8 cellular contexts compared by ENCODE assay signal in genomic region chr16:84144301-84144858, GRCh38. TPM values are rescaled to one million over a fixed set of nuclear protein-coding genes. Genes with fewer than 3 reads are reported as not detected.
DNase-seq lines count a peak whose midpoint lies in the region; ATAC-seq and TF ChIP-seq lines count a peak whose summit lies in the region.

No MANE protein-coding gene starts in this region.

- 0 to 1% methylated on average over 8 to 16 of the region's 37 CpGs for WGBS in esophagus squamous epithelium, 2 donors
- under 1% methylated on average over 37 of the region's 37 CpGs for WGBS in thymus

- H3K9me3 Mint-ChIP-seq in activated T-cell treated with anti-CD3 and anti-CD28 coated beads, Interleukin-2, amount 50 U/mL, for 24 hours = no peaks in the 10 kb centered on the region

- no peak for TF ChIP-seq CTCF in esophagus squamous epithelium (IDR thresholded peaks at IDR 0.05)
- peak; percentile 68 for TF ChIP-seq CTCF in neural cell (IDR thresholded peaks at IDR 0.05; ENCODE audit: poor library complexity, severe bottlenecking)

- TF ChIP-seq RAD21 in neural cell (conservative IDR thresholded peaks at IDR 0.05) = peak; percentile 42

- no peak for TF ChIP-seq POLR2A in esophagus squamous epithelium (IDR thresholded peaks at IDR 0.05)

- H3K36me3 Mint-ChIP-seq in activated T-cell treated with anti-CD3 and anti-CD28 coated beads, Interleukin-2, amount 50 U/mL, for 24 hours (ENCODE audit: low read depth) = peaks cover 5% of the 10 kb centered on the region

- H2AFZ ChIP-seq in ACC112 (ENCODE audit: low read length, unreplicated experiment) (peak overlapping the region; percentile 35), neural cell (ENCODE audit: low read depth, low read length) (peak overlapping the region; percentile 60)

- peak; percentile 27 for ATAC-seq in GM18867 (IDR thresholded peaks at IDR 0.05; ENCODE audit: unreplicated experiment)
- ATAC-seq in HG03175 (IDR thresholded peaks at IDR 0.05; ENCODE audit: unreplicated experiment) = no peak

- H3K4me2 ChIP-seq in neural cell (ENCODE audit: low read length) = peak overlapping the region; percentile 88

- H3K4me3 Mint-ChIP-seq in activated T-cell treated with anti-CD3 and anti-CD28 coated beads, Interleukin-2, amount 50 U/mL, for 24 hours = peak overlapping the region; percentile 96

- H3K9me2 ChIP-seq in neural cell (ENCODE audit: insufficient read depth, low read length) = no peaks in the 10 kb centered on the region

- no peaks in the 10 kb centered on the region for H3K36me3 ChIP-seq in ACC112 (ENCODE audit: insufficient read depth, low read length)
- H3K36me3 ChIP-seq in esophagus squamous epithelium = no peaks in the 10 kb centered on the region
- H3K36me3 ChIP-seq in neural cell (ENCODE audit: insufficient read depth, low read length) = peaks cover 5% of the 10 kb centered on the region
- H3K36me3 ChIP-seq in thymus (ENCODE audit: control insufficient read depth, insufficient read depth) = no peaks in the 10 kb centered on the region

- H3K27ac Mint-ChIP-seq in activated T-cell treated with anti-CD3 and anti-CD28 coated beads, Interleukin-2, amount 50 U/mL, for 24 hours = peak overlapping the region; percentile 90

- H3K4me1 Mint-ChIP-seq in activated T-cell treated with anti-CD3 and anti-CD28 coated beads, Interleukin-2, amount 50 U/mL, for 24 hours (ENCODE audit: low read depth) = peaks cover 25% of the 10 kb centered on the region

- no peaks in the 10 kb centered on the region for H4K20me1 ChIP-seq in neural cell (ENCODE audit: insufficient read depth)

- H3K79me2 ChIP-seq in ACC112 (ENCODE audit: control insufficient read depth, insufficient read depth, low read length, unreplicated experiment) (peaks cover 17% of the 10 kb centered on the region), neural cell (replicated peaks; ENCODE audit: insufficient read depth, low read length) (peaks cover 37% of the 10 kb centered on the region)

- no peak overlapping the region for H3K27ac ChIP-seq in ACC112 (ENCODE audit: low read depth, low read length)
- H3K27ac ChIP-seq in esophagus squamous epithelium = peak overlapping the region; percentile 76 to 92 (median 85)
- peak overlapping the region; percentile 94 for H3K27ac ChIP-seq in neural cell (ENCODE audit: low read length)
- H3K27ac ChIP-seq in thymus (ENCODE audit: low read depth) = peak overlapping the region; percentile 71

- no peak for TF ChIP-seq EP300 in neural cell (conservative IDR thresholded peaks at IDR 0.05; ENCODE audit: poor library complexity, severe bottlenecking)

- DNase-seq in NAMALWA (ENCODE audit: low spot score) (peak; percentile 68), esophagus squamous epithelium (lab: John Stamatoyannopoulos, UW) (no peak)
- DNase-seq in activated T-cell treated with anti-CD3 and anti-CD28 coated beads, Interleukin-2, amount 50 U/mL, for 24 hours = peak; percentile 64

- H3K27me3 ChIP-seq in ACC112 (ENCODE audit: insufficient read depth, low read length) = peaks cover 8% of the 10 kb centered on the region
- H3K27me3 ChIP-seq in esophagus squamous epithelium = peaks cover 0 to 5% (median 0%) of the 10 kb centered on the region in 4 donors
- H3K27me3 ChIP-seq in neural cell (ENCODE audit: insufficient read depth, low read depth, low read length) = no peaks in the 10 kb centered on the region
- no peaks in the 10 kb centered on the region for H3K27me3 ChIP-seq in thymus (ENCODE audit: control insufficient read depth, insufficient read depth)

- intact Hi-C loops in esophagus squamous epithelium (cut with DNase I) = no loop called here

- H3K9me3 ChIP-seq in esophagus squamous epithelium (no peaks in the 10 kb centered on the region), neural cell (ENCODE audit: low read length) (no peaks in the 10 kb centered on the region), thymus (ENCODE audit: control insufficient read depth) (no peaks in the 10 kb centered on the region)

- no peaks in the 10 kb centered on the region for H3F3A ChIP-seq in neural cell (ENCODE audit: insufficient read depth, low read length, poor library complexity, severe bottlenecking)

- H3K4me1 ChIP-seq in ACC112 (ENCODE audit: control insufficient read depth, insufficient read depth, low read length, unreplicated experiment) = no peaks in the 10 kb centered on the region
- peaks cover 0 to 23% (median 14%) of the 10 kb centered on the region in 3 donors for H3K4me1 ChIP-seq in esophagus squamous epithelium
- H3K4me1 ChIP-seq in thymus (ENCODE audit: control insufficient read depth, insufficient read depth, low read length) = peaks cover 9% of the 10 kb centered on the region

- H3K4me3 ChIP-seq in ACC112 (ENCODE audit: low read depth, low read length) = peak overlapping the region; percentile 74
- H3K4me3 ChIP-seq in esophagus squamous epithelium = peak overlapping the region; percentile 73 to 100 (median 82)
- H3K4me3 ChIP-seq in neural cell (ENCODE audit: low read length) = peak overlapping the region; percentile 97
- H3K4me3 ChIP-seq in thymus (ENCODE audit: low read length) = peak overlapping the region; percentile 90

- peak overlapping the region; percentile 95 for H3K9ac ChIP-seq in neural cell (ENCODE audit: low read length)

- H3K27me3 Mint-ChIP-seq in activated T-cell treated with anti-CD3 and anti-CD28 coated beads, Interleukin-2, amount 50 U/mL, for 24 hours = no peaks in the 10 kb centered on the region

TF ChIP-seq in neural cell, 6 proteins besides CTCF, POLR2A, EP300 and RAD21:
- TF ChIP-seq REST (IDR thresholded peaks at IDR 0.05; ENCODE audit: borderline replicate concordance) (peak; percentile 48), SMC3 (conservative IDR thresholded peaks at IDR 0.05; ENCODE audit: poor library complexity) (peak; percentile 57), MXI1 (conservative IDR thresholded peaks at IDR 0.05; ENCODE audit: poor library complexity, severe bottlenecking) (peak; percentile 50), EZH2 (IDR thresholded peaks at IDR 0.05; ENCODE audit: borderline replicate concordance, insufficient read depth, low read length, poor library complexity, severe bottlenecking) (no peak), TAF1 (IDR thresholded peaks at IDR 0.05; ENCODE audit: low read depth) (peak; percentile 49), POLR2AphosphoS5 (IDR thresholded peaks at IDR 0.05) (peak; percentile 55)

RNA-seq across cellular contexts. Expression of gene HSDL1, which starts 0.6 kb away (rescaled TPM):
- 1 to 10 TPM; 5.0 to 9.7 (median 8.6) TPM for total RNA-seq in esophagus squamous epithelium
- 211 and 217 TPM in 2 replicates for polyA plus RNA-seq in neural cell
- polyA minus RNA-seq in neural cell = 285 and 291 TPM in 2 replicates
- 21.4 TPM for polyA plus RNA-seq in thymus

RNA-seq across cellular contexts. Expression of gene DNAAF1, which starts 0.7 kb away (rescaled TPM):
- under 1 TPM in 1 of 4 donors, not detected in 3; under 0.01 TPM for total RNA-seq in esophagus squamous epithelium
- 0.71 TPM in 1 of 2 replicates, not detected in the other for polyA plus RNA-seq in neural cell
- polyA minus RNA-seq in neural cell = under 0.01 and 0.23 TPM in 2 replicates
- polyA plus RNA-seq in thymus = 3.1 TPM

RNA-seq across cellular contexts. Expression of gene MBTPS1, which starts 27.6 kb away (rescaled TPM):
- total RNA-seq in esophagus squamous epithelium = 10 to 100 TPM; 36.3 to 77.6 (median 53.0) TPM
- polyA plus RNA-seq in neural cell (66.9 and 86.9 TPM in 2 replicates), thymus (65.6 TPM)
- 106 and 107 TPM in 2 replicates for polyA minus RNA-seq in neural cell

RNA-seq across cellular contexts. Expression of gene TAF1C, which starts 42.5 kb away (rescaled TPM):
- total RNA-seq in esophagus squamous epithelium = 10 to 100 TPM; 23.9 to 43.7 (median 32.1) TPM
- polyA plus RNA-seq in neural cell (25.5 and 43.3 TPM in 2 replicates), thymus (72.3 TPM)
- polyA minus RNA-seq in neural cell = 39.9 and 41.6 TPM in 2 replicates

RNA-seq across cellular contexts. Expression of gene ADAD2, which starts 46.6 kb away (rescaled TPM):
- 1 to 10 TPM in 3 of 4 donors, not detected in 1; 1.1 to 4.2 (median 1.9) TPM for total RNA-seq in esophagus squamous epithelium
- polyA plus RNA-seq in neural cell = not detected in 2 replicates
- polyA minus RNA-seq in neural cell = not detected in 2 replicates
- 0.71 TPM for polyA plus RNA-seq in thymus
